Comparison of ENCODE assay signal across 2 cellular contexts in genomic region chr22:31269892-31270574, GRCh38.
TF ChIP-seq lines count a peak whose summit lies in the region.

No MANE protein-coding gene starts in this region.

TF ChIP-seq in IMR-90, 13 proteins besides CTCF, POLR2A, EP300 and RAD21:
- TF ChIP-seq MXI1 (IDR thresholded peaks at IDR 0.05; ENCODE audit: borderline replicate concordance, low read depth, low read length): no peak

TF ChIP-seq in H1, 55 proteins besides CTCF, POLR2A, EP300 and RAD21:
- TF ChIP-seq E2F6 (IDR thresholded peaks at IDR 0.05): no peak
- no peak for TF ChIP-seq TCF12 (IDR thresholded peaks at IDR 0.05; ENCODE audit: low read depth, low read length)
- no peak for TF ChIP-seq POU5F1 (IDR thresholded peaks at IDR 0.05; ENCODE audit: low read depth, low read length)
- TF ChIP-seq MAFK (IDR thresholded peaks at IDR 0.05; ENCODE audit: low read depth, low read length): no peak
- peak; percentile 38 for TF ChIP-seq ASH2L (IDR thresholded peaks at IDR 0.05; ENCODE audit: low read length)
- TF ChIP-seq JUND (IDR thresholded peaks at IDR 0.05; ENCODE audit: low read length): 0 out of 2 replicates have a peak, but pooled peaks have one; percentile 11
- TF ChIP-seq SP1 (IDR thresholded peaks at IDR 0.05; ENCODE audit: low read depth, low read length): peak; percentile 92
- TF ChIP-seq POLR2AphosphoS5 (IDR thresholded peaks at IDR 0.05; ENCODE audit: low read depth, low read length): no peak
- TF ChIP-seq BRCA1 (IDR thresholded peaks at IDR 0.05; ENCODE audit: low read depth, low read length): no peak
- TF ChIP-seq YY1 (IDR thresholded peaks at IDR 0.05; ENCODE audit: low read depth, low read length): no peak
- TF ChIP-seq TAF7 (optimal IDR thresholded peaks at IDR 0.05; ENCODE audit: borderline replicate concordance, low read depth, low read length): no peak
- TF ChIP-seq NANOG (IDR thresholded peaks at IDR 0.05; ENCODE audit: insufficient read depth, low read depth, low read length, poor library complexity, severe bottlenecking): peak; percentile 15
- TF ChIP-seq BACH1 (IDR thresholded peaks at IDR 0.05; ENCODE audit: low read length): no peak
- TF ChIP-seq FOSL1 (IDR thresholded peaks at IDR 0.05; ENCODE audit: insufficient read depth, low read depth, low read length): no peak
- no peak for TF ChIP-seq SP4 (IDR thresholded peaks at IDR 0.05; ENCODE audit: low read length)
- TF ChIP-seq RFX5 (IDR thresholded peaks at IDR 0.05; ENCODE audit: borderline replicate concordance, low read depth, low read length): no peak
- no peak for TF ChIP-seq GABPA (IDR thresholded peaks at IDR 0.05; ENCODE audit: borderline replicate concordance, insufficient read depth, low read length)
- no peak for TF ChIP-seq USF2 (IDR thresholded peaks at IDR 0.05; ENCODE audit: low read length)
- TF ChIP-seq CEBPB (IDR thresholded peaks at IDR 0.05; ENCODE audit: low read depth, low read length): peak; percentile 94
- no peak for TF ChIP-seq RNF2 (IDR thresholded peaks at IDR 0.05; ENCODE audit: borderline replicate concordance, low read depth, low read length, missing control alignments, poor library complexity, severe bottlenecking)
- TF ChIP-seq JUN (IDR thresholded peaks at IDR 0.05; ENCODE audit: low read depth, low read length): no peak
- TF ChIP-seq ATF2 (IDR thresholded peaks at IDR 0.05; ENCODE audit: low read length): no peak
